Comparison of ENCODE assay signal across 1 cellular context in the genomic region with DNA sequence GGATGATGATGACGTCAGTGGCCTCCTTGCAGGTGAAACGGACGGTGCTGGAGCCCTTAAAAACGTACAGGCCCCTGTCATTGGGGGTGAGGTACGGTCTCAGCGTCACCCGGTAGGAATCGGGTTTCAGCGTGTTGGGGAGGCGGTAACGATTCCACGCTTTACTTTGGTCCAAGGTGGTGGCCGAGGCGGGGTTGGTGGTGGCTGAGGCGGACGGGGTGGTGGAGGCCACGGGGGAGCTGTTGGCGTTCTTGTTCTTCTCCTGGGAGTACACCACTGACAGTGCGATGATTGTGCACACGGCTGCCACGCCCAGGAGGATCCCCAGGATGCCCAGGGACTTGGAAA.
TF ChIP-seq lines count a peak whose summit lies in the region.

No MANE protein-coding gene starts in this region.

TF ChIP-seq in H1, 55 proteins besides CTCF, POLR2A, EP300 and RAD21:
- TF ChIP-seq CHD2 (IDR thresholded peaks at IDR 0.05; ENCODE audit: low read length), result no peak
- TF ChIP-seq CBX8 (IDR thresholded peaks at IDR 0.05; ENCODE audit: borderline replicate concordance, low read depth, low read length), result no peak
- no peak for TF ChIP-seq POU5F1 (IDR thresholded peaks at IDR 0.05; ENCODE audit: low read depth, low read length)
- TF ChIP-seq EGR1 (IDR thresholded peaks at IDR 0.05; ENCODE audit: borderline replicate concordance, low read depth, low read length), result no peak
- TF ChIP-seq SIN3A (conservative IDR thresholded peaks at IDR 0.05 in 1 of 2, IDR thresholded peaks at IDR 0.05 in 1 of 2; ENCODE audit: low read depth in 1 of 2, low read length in 2 of 2), result no peak
- TF ChIP-seq KDM5A (IDR thresholded peaks at IDR 0.05; ENCODE audit: low read length), result no peak
- TF ChIP-seq HDAC2 (IDR thresholded peaks at IDR 0.05; ENCODE audit: borderline replicate concordance in 1 of 2, low read depth in 2 of 2, low read length in 2 of 2), result no peak
- TF ChIP-seq, protein P1, sequence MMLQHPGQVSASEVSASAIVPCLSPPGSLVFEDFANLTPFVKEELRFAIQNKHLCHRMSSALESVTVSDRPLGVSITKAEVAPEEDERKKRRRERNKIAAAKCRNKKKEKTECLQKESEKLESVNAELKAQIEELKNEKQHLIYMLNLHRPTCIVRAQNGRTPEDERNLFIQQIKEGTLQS (IDR thresholded peaks at IDR 0.05; ENCODE audit: insufficient read depth, low read depth, low read length), result no peak
- TF ChIP-seq, protein P2, sequence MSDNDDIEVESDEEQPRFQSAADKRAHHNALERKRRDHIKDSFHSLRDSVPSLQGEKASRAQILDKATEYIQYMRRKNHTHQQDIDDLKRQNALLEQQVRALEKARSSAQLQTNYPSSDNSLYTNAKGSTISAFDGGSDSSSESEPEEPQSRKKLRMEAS (IDR thresholded peaks at IDR 0.05), result no peak
- TF ChIP-seq SUZ12 (IDR thresholded peaks at IDR 0.05; ENCODE audit: low read length), result no peak
- TF ChIP-seq RXRA (IDR thresholded peaks at IDR 0.05; ENCODE audit: insufficient read depth, low read depth, low read length), result no peak
- TF ChIP-seq, protein P3, sequence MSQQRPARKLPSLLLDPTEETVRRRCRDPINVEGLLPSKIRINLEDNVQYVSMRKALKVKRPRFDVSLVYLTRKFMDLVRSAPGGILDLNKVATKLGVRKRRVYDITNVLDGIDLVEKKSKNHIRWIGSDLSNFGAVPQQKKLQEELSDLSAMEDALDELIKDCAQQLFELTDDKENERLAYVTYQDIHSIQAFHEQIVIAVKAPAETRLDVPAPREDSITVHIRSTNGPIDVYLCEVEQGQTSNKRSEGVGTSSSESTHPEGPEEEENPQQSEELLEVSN (IDR thresholded peaks at IDR 0.05), result no peak
- no peak for TF ChIP-seq YY1 (IDR thresholded peaks at IDR 0.05; ENCODE audit: low read depth, low read length)
- no peak for TF ChIP-seq JUN (IDR thresholded peaks at IDR 0.05; ENCODE audit: low read depth, low read length)
- TF ChIP-seq SP2 (IDR thresholded peaks at IDR 0.05; ENCODE audit: low read length), result no peak
- TF ChIP-seq ASH2L (IDR thresholded peaks at IDR 0.05; ENCODE audit: low read length), result no peak
- TF ChIP-seq CTBP2 (IDR thresholded peaks at IDR 0.05; ENCODE audit: borderline replicate concordance, insufficient read depth, insufficient read length, low read length), result no peak
TF ChIP-seq in H1: peak in this region for 0.
